In genomic region chr17:2602597-2603017, GRCh38 we compare ENCODE assay signal across 1 cellular context.
TF ChIP-seq lines count a peak whose summit lies in the region.

No MANE protein-coding gene starts in this region.

TF ChIP-seq in HEK293, 187 proteins besides CTCF, POLR2A, EP300 and RAD21 (continued from another document):
- TF ChIP-seq GLIS1 (tag by site-specific recombination; IDR thresholded peaks at IDR 0.05) (peak; percentile 77), REPIN1 (tag by site-specific recombination; IDR thresholded peaks at IDR 0.05; ENCODE audit: low read depth) (no peak), KLF8 (tag by site-specific recombination; IDR thresholded peaks at IDR 0.05) (0 out of 2 replicates have a peak, but pooled peaks have one; percentile 41), GLI2 (tag by site-specific recombination; IDR thresholded peaks at IDR 0.05; ENCODE audit: borderline replicate concordance, low read depth) (peak; percentile 85), ZNF692 (tag by site-specific recombination; IDR thresholded peaks at IDR 0.05) (no peak), ZBTB44 (tag by site-specific recombination; IDR thresholded peaks at IDR 0.05) (peak; percentile 32; the same call in 1 of the 2 replicates), BCL11A (tag by site-specific recombination; IDR thresholded peaks at IDR 0.05; ENCODE audit: low read depth) (peak; percentile 64; the same call in 1 of the 2 replicates), ZXDB (tag by site-specific recombination; IDR thresholded peaks at IDR 0.05) (0 out of 2 replicates have a peak, but pooled peaks have one; percentile 25), SETDB1 (IDR thresholded peaks at IDR 0.05; ENCODE audit: insufficient read length, low read length) (no peak), OVOL3 (tag by site-specific recombination; IDR thresholded peaks at IDR 0.05) (peak; percentile 74; the same call in 1 of the 2 replicates), IKZF3 (tag by site-specific recombination; IDR thresholded peaks at IDR 0.05) (peak; percentile 49; the same call in 1 of the 2 replicates), ZSCAN5A (tag by site-specific recombination; IDR thresholded peaks at IDR 0.05) (no peak), ZNF664 (tag by site-specific recombination; IDR thresholded peaks at IDR 0.05) (peak; percentile 73), MZF1 (tag by site-specific recombination; IDR thresholded peaks at IDR 0.05; ENCODE audit: borderline replicate concordance) (peak; percentile 82), MEIS1 (CRISPR knock-in tag; IDR thresholded peaks at IDR 0.05; ENCODE audit: borderline replicate concordance) (no peak), ZNF629 (tag by site-specific recombination; IDR thresholded peaks at IDR 0.05) (peak; percentile 63), ZNF639 (tag by site-specific recombination; IDR thresholded peaks at IDR 0.05) (peak; percentile 89), SP7 (tag by site-specific recombination; IDR thresholded peaks at IDR 0.05) (peak; percentile 54; the same call in 1 of the 2 replicates), ZNF2 (tag by site-specific recombination; IDR thresholded peaks at IDR 0.05) (no peak), TSHZ1 (tag by site-specific recombination; IDR thresholded peaks at IDR 0.05; ENCODE audit: borderline replicate concordance) (peak; percentile 73; the same call in 1 of the 2 replicates), ZNF544 (tag by site-specific recombination; IDR thresholded peaks at IDR 0.05) (no peak), FEZF1 (tag by site-specific recombination; IDR thresholded peaks at IDR 0.05) (peak; percentile 73), ZNF600 (tag by site-specific recombination; IDR thresholded peaks at IDR 0.05) (peak; percentile 74), ZEB2 (tag by site-specific recombination; IDR thresholded peaks at IDR 0.05) (peak; percentile 71), ZBTB49 (tag by site-specific recombination; IDR thresholded peaks at IDR 0.05; ENCODE audit: low read depth) (no peak), KLF17 (tag by site-specific recombination; IDR thresholded peaks at IDR 0.05) (peak; percentile 51), ZBTB17 (tag by site-specific recombination; IDR thresholded peaks at IDR 0.05) (peak; percentile 47; the same call in 1 of the 2 replicates), TRIM28 (IDR thresholded peaks at IDR 0.05; ENCODE audit: borderline replicate concordance, low read length) (peak; percentile 80; the same call in 1 of the 2 replicates), WT1 (tag by site-specific recombination; IDR thresholded peaks at IDR 0.05) (peak; percentile 100), OSR2 (tag by site-specific recombination; IDR thresholded peaks at IDR 0.05) (peak; percentile 93), ZNF580 (tag by site-specific recombination; IDR thresholded peaks at IDR 0.05) (0 out of 2 replicates have a peak, but pooled peaks have one; percentile 26), ZSCAN16 (tag by site-specific recombination; IDR thresholded peaks at IDR 0.05) (0 out of 2 replicates have a peak, but pooled peaks have one; percentile 33), PRDM6 (tag by site-specific recombination; IDR thresholded peaks at IDR 0.05) (peak; percentile 90)
